In genomic region chr5:98214240-98215051, GRCh38 we compare ENCODE assay signal across 14 cellular contexts.
DNase-seq lines count a peak whose midpoint lies in the region; ATAC-seq and TF ChIP-seq lines count a peak whose summit lies in the region.
"Had no signal": no experiment of that assay in that cellular context is flagged by ENCODE, and none has a peak within 500 bp of the region (broad histone marks: within the 10 kb centered on the region; RNA-seq: fewer than 3 reads in every experiment).

No MANE protein-coding gene starts in this region.

- H3K27me3 ChIP-seq in heart right ventricle (no peaks in the 10 kb centered on the region), right cardiac atrium (ENCODE audit: control insufficient read depth, insufficient read depth) (no peaks in the 10 kb centered on the region), RWPE2 (ENCODE audit: insufficient read depth, poor library complexity, severe bottlenecking) (no peaks in the 10 kb centered on the region)

- WGBS in heart right ventricle, 2 donors = 63 to 68% methylated on average over 7 of the region's 7 CpGs
- WGBS in right cardiac atrium = 66% methylated on average over 7 of the region's 7 CpGs

- H3K4me1 ChIP-seq in heart right ventricle = no peaks in the 10 kb centered on the region
- H3K4me1 ChIP-seq in right cardiac atrium (ENCODE audit: control insufficient read depth, insufficient read depth, low read length) = no peaks in the 10 kb centered on the region
- H3K4me1 ChIP-seq in RWPE2 (ENCODE audit: insufficient read depth, poor library complexity, severe bottlenecking) = peaks cover 20% of the 10 kb centered on the region

- H3K27ac ChIP-seq in heart right ventricle (no peak overlapping the region), right cardiac atrium (ENCODE audit: low read length) (no peak overlapping the region), RWPE2 (ENCODE audit: poor library complexity, severe bottlenecking) (peak overlapping the region; percentile 23)

- peak in 1 of 2 donors; percentile 16 for DNase-seq in heart right ventricle
- DNase-seq in right cardiac atrium = no peak
- no peak for DNase-seq in RWPE2 (ENCODE audit: low spot score)
- DNase-seq in left ventricle myocardium superior = peak; percentile 30
- DNase-seq in DMS153 treated with DMSO at 0.1 percent for 48 hours (lab: John Stamatoyannopoulos, UW; ENCODE audit: unreplicated experiment) = no peak
- no peak for DNase-seq in putamen (ENCODE audit: low spot score)
- DNase-seq in T1000 (lab: John Stamatoyannopoulos, UW) = no peak
- DNase-seq: activated CD8-positive, alpha-beta memory T cell treated with anti-CD3 and anti-CD28 coated beads, Interleukin-2, amount 50 U/mL, for 4 hours; AML-193; cerebellar nuclear complex; NCI-H2171 treated with DMSO at 0.1 percent for 48 hours; SW 1271 had no signal

- H3K9me3 ChIP-seq in heart right ventricle = no peaks in the 10 kb centered on the region
- H3K9me3 ChIP-seq in right cardiac atrium (ENCODE audit: control insufficient read depth, low read length) = no peaks in the 10 kb centered on the region
- H3K9me3 ChIP-seq in RWPE2 (ENCODE audit: severe bottlenecking) = no peaks in the 10 kb centered on the region

- intact Hi-C loops in heart right ventricle (cut with DNase I) = no loop called here
- intact Hi-C loops in right cardiac atrium (cut with DNase I) = no loop called here
- intact Hi-C loops in left ventricle myocardium superior (cut with micrococcal nuclease) = no loop called here

- peak in 5 of 8 donors; percentile 34 to 55 (median 42) for ATAC-seq in heart right ventricle
- ATAC-seq in right cardiac atrium = no peak
- ATAC-seq in RWPE2 (ENCODE audit: low read depth) = peak; percentile 84
- peak; percentile 48 for ATAC-seq in left ventricle myocardium superior
- no peak for ATAC-seq in GM19455 (IDR thresholded peaks at IDR 0.05; ENCODE audit: unreplicated experiment)
- ATAC-seq: WTC11 had no signal

- TF ChIP-seq CTCF in heart right ventricle (IDR thresholded peaks at IDR 0.05) = no peak
- no peak for TF ChIP-seq CTCF in RWPE2 (IDR thresholded peaks at IDR 0.05; ENCODE audit: poor library complexity, severe bottlenecking)

- H3K4me3 ChIP-seq in heart right ventricle (no peak overlapping the region), right cardiac atrium (ENCODE audit: low read length) (no peak overlapping the region), RWPE2 (ENCODE audit: severe bottlenecking) (no peak overlapping the region)

- H3K36me3 ChIP-seq in heart right ventricle (no peaks in the 10 kb centered on the region), RWPE2 (ENCODE audit: low read depth) (0 out of 2 replicates have a peak, but pooled peaks cover 3% of the 10 kb centered on the region)

Comparison
In these comparisons a context has a peak if more than half of its experiments do, and no peak if none do; other contexts are left out.
1. ATAC-seq: peak in heart right ventricle (5 of 8), RWPE2 (single experiment) and left ventricle myocardium superior (single experiment); none in right cardiac atrium (0 of 2) and GM19455 (single experiment).